ENCODE assay signal across 28 cellular contexts in genomic region chr4:20433101-20433705, GRCh38.
DNase-seq lines count a peak whose midpoint lies in the region; ATAC-seq, FAIRE-seq and TF ChIP-seq lines count a peak whose summit lies in the region.
"Had no signal": no experiment of that assay in that cellular context is flagged by ENCODE, and none has a peak within 500 bp of the region (broad histone marks: within the 10 kb centered on the region; RNA-seq: fewer than 3 reads in every experiment).

No MANE protein-coding gene starts in this region.

- intact Hi-C loops in left lung (cut with DNase I), result no loop called here

- no peak overlapping the region for H3K4me3 Mint-ChIP-seq in osteocyte (ENCODE audit: unreplicated experiment)
- H3K4me3 Mint-ChIP-seq: activated CD4-positive, alpha-beta T cell treated with anti-CD3 and anti-CD28 coated beads, Interleukin-2, amount 10 ng/mL, durations not matched to agents 7 days and 5 days; activated CD8-positive, alpha-beta memory T cell treated with anti-CD3 and anti-CD28 coated beads, Interleukin-2, amount 10 ng/mL, durations not matched to agents 7 days and 5 days; H9; immature natural killer cell; naive thymus-derived CD4-positive, alpha-beta T cell; stimulated activated effector memory CD8-positive, alpha-beta T cell treated with anti-CD3 and anti-CD28 coated beads, Interleukin-12 subunit alpha, Interleukin-12 subunit beta, amount 100 ng/mL, for 72 hours; T-helper 17 cell had no signal

- H3K4me3 ChIP-seq in left lung, result no peak overlapping the region
- H3K4me3 ChIP-seq: BLaER1, lower lobe of right lung, SJSA1, vagina had no signal

- no peaks in the 10 kb centered on the region for H3K27me3 ChIP-seq in left lung
- H3K27me3 ChIP-seq: BLaER1, SJSA1, vagina had no signal

- peak overlapping the region; percentile 19 for H3K27ac Mint-ChIP-seq in osteocyte (ENCODE audit: unreplicated experiment)
- H3K27ac Mint-ChIP-seq: activated CD4-positive, alpha-beta T cell treated with anti-CD3 and anti-CD28 coated beads, Interleukin-2, amount 10 ng/mL, durations not matched to agents 7 days and 5 days; activated CD8-positive, alpha-beta memory T cell treated with anti-CD3 and anti-CD28 coated beads, Interleukin-2, amount 10 ng/mL, durations not matched to agents 7 days and 5 days; H9; immature natural killer cell; naive thymus-derived CD4-positive, alpha-beta T cell; stimulated activated effector memory CD8-positive, alpha-beta T cell treated with anti-CD3 and anti-CD28 coated beads, Interleukin-12 subunit alpha, Interleukin-12 subunit beta, amount 100 ng/mL, for 72 hours; T-helper 17 cell had no signal

- TF ChIP-seq CTCF in D721Med (IDR thresholded peaks at IDR 0.05; ENCODE audit: insufficient read depth, missing control alignments) (no peak), left lung (IDR thresholded peaks at IDR 0.05) (no peak), osteocyte (IDR thresholded peaks at IDR 0.05) (no peak)

- H3K9me3 Mint-ChIP-seq in osteocyte (ENCODE audit: unreplicated experiment), result peaks cover 4% of the 10 kb centered on the region
- H3K9me3 Mint-ChIP-seq: activated CD4-positive, alpha-beta T cell treated with anti-CD3 and anti-CD28 coated beads, Interleukin-2, amount 10 ng/mL, durations not matched to agents 7 days and 5 days; H9; stimulated activated effector memory CD8-positive, alpha-beta T cell treated with anti-CD3 and anti-CD28 coated beads, Interleukin-12 subunit alpha, Interleukin-12 subunit beta, amount 100 ng/mL, for 72 hours had no signal

- DNase-seq in D721Med (ENCODE audit: insufficient read length, low spot score) (no peak), NCI-H748 (lab: John Stamatoyannopoulos, UW; ENCODE audit: unreplicated experiment) (peak; percentile 48), left lung (no peak), osteocyte (ENCODE audit: extremely low spot score, unreplicated experiment) (no peak), inferior parietal cortex (ENCODE audit: extremely low spot score) (no peak), cerebellar nuclear complex (lab: John Stamatoyannopoulos, UW) (no peak)
- DNase-seq: activated CD4-positive, alpha-beta T cell treated with anti-CD3 and anti-CD28 coated beads, Interleukin-2, amount 10 ng/mL, durations not matched to agents 7 days and 5 days; activated CD8-positive, alpha-beta memory T cell treated with anti-CD3 and anti-CD28 coated beads, Interleukin-2, amount 10 ng/mL, durations not matched to agents 7 days and 5 days; activated naive CD4-positive, alpha-beta T cell treated with anti-CD3 and anti-CD28 coated beads, Interleukin-2, amount 50 U/mL, for 16 hours; anterior cingulate cortex; caudate nucleus; H9; immature natural killer cell; lower lobe of right lung; MM.1S; naive thymus-derived CD4-positive, alpha-beta T cell; NCI-H1694; NCI-H2171 treated with DMSO at 0.1 percent for 48 hours; NK-92 treated with Interleukin-12 subunit alpha and Interleukin-12 subunit beta, amount 100 ng/mL, for 24 hours; stimulated activated CD4-positive, alpha-beta T cell treated with anti-CD3 and anti-CD28 coated beads, Interleukin-1b, Interleukin-23, amount 100 ng/mL, for 48 hours; T-helper 17 cell had no signal

- H3K4me1 ChIP-seq in left lung, result no peaks in the 10 kb centered on the region
- H3K4me1 ChIP-seq: BLaER1, vagina had no signal

- peaks cover 24% of the 10 kb centered on the region for H3K4me1 Mint-ChIP-seq in osteocyte (ENCODE audit: unreplicated experiment)
- H3K4me1 Mint-ChIP-seq: activated CD4-positive, alpha-beta T cell treated with anti-CD3 and anti-CD28 coated beads, Interleukin-2, amount 10 ng/mL, durations not matched to agents 7 days and 5 days; activated CD8-positive, alpha-beta memory T cell treated with anti-CD3 and anti-CD28 coated beads, Interleukin-2, amount 10 ng/mL, durations not matched to agents 7 days and 5 days; immature natural killer cell; naive thymus-derived CD4-positive, alpha-beta T cell; stimulated activated effector memory CD8-positive, alpha-beta T cell treated with anti-CD3 and anti-CD28 coated beads, Interleukin-12 subunit alpha, Interleukin-12 subunit beta, amount 100 ng/mL, for 72 hours; T-helper 17 cell had no signal

- FAIRE-seq in D721Med (lab: Jason Lieb, UNC), result peak; percentile 25
- FAIRE-seq: RCC 7860 had no signal

- H3K27ac ChIP-seq in left lung, result no peak overlapping the region
- H3K27ac ChIP-seq: BLaER1, lower lobe of right lung, SJSA1, vagina had no signal

- no peaks in the 10 kb centered on the region for H3K9me3 ChIP-seq in left lung
- H3K9me3 ChIP-seq: BLaER1, lower lobe of right lung, SJSA1, vagina had no signal

- no peaks in the 10 kb centered on the region for H3K36me3 ChIP-seq in left lung
- H3K36me3 ChIP-seq: BLaER1, lower lobe of right lung, SJSA1, vagina had no signal

- no peaks in the 10 kb centered on the region for H3K27me3 Mint-ChIP-seq in osteocyte (ENCODE audit: unreplicated experiment)
- H3K27me3 Mint-ChIP-seq: activated CD4-positive, alpha-beta T cell treated with anti-CD3 and anti-CD28 coated beads, Interleukin-2, amount 10 ng/mL, durations not matched to agents 7 days and 5 days; activated CD8-positive, alpha-beta memory T cell treated with anti-CD3 and anti-CD28 coated beads, Interleukin-2, amount 10 ng/mL, durations not matched to agents 7 days and 5 days had no signal

- peaks cover 2% of the 10 kb centered on the region for H3K36me3 Mint-ChIP-seq in osteocyte (ENCODE audit: unreplicated experiment)
- H3K36me3 Mint-ChIP-seq: activated CD8-positive, alpha-beta memory T cell treated with anti-CD3 and anti-CD28 coated beads, Interleukin-2, amount 10 ng/mL, durations not matched to agents 7 days and 5 days; immature natural killer cell; naive thymus-derived CD4-positive, alpha-beta T cell; stimulated activated effector memory CD8-positive, alpha-beta T cell treated with anti-CD3 and anti-CD28 coated beads, Interleukin-12 subunit alpha, Interleukin-12 subunit beta, amount 100 ng/mL, for 72 hours had no signal

- ATAC-seq in left lung (peak; percentile 68), HG03095 (IDR thresholded peaks at IDR 0.05; ENCODE audit: unreplicated experiment) (no peak), GM19324 (IDR thresholded peaks at IDR 0.05; ENCODE audit: low FRiP score, unreplicated experiment) (no peak)
- ATAC-seq: activated CD8-positive, alpha-beta memory T cell treated with anti-CD3 and anti-CD28 coated beads, Interleukin-2, amount 10 ng/mL, durations not matched to agents 7 days and 5 days; lower lobe of right lung; naive thymus-derived CD4-positive, alpha-beta T cell; stimulated activated effector memory CD8-positive, alpha-beta T cell treated with anti-CD3 and anti-CD28 coated beads, Interleukin-12 subunit alpha, Interleukin-12 subunit beta, amount 100 ng/mL, for 72 hours; T-helper 17 cell had no signal
